Comparison of ENCODE assay signal across 17 cellular contexts in the genomic region with DNA sequence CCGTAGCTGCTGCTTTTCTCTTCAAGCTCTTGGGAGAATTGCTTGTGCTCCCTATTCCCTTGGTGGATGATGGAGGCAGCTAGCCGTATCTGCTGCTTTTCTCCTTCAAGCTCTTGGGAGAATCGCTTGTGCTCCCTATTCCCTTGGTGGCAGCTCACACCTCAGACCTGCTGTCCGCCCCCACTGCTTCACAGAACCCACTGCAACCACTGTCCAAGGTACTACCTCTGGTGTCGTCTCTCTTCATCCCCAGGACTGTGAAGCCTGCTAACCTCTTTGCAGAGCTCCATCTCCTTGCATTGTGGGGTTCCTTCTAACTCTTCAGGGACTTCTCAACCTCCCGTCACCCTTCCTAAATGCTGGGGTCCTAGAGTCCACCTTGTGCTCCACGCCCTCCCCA.
"Had no signal": no experiment of that assay in that cellular context is flagged by ENCODE, and none has a peak within 500 bp of the region (broad histone marks: within the 10 kb centered on the region; RNA-seq: fewer than 3 reads in every experiment).

No MANE protein-coding gene starts in this region.

- H3K27ac Mint-ChIP-seq: stimulated activated naive B cell treated with anti-CD40 and anti-IgM and Interleukin-4, amounts not matched to agents 10 μg/mL and 1 μg/mL and 100 μg/mL, for 72 hours had no signal

- H3K4me3 Mint-ChIP-seq: naive thymus-derived CD8-positive, alpha-beta T cell; stimulated activated naive B cell treated with anti-CD40 and anti-IgM and Interleukin-4, amounts not matched to agents 10 μg/mL and 1 μg/mL and 100 μg/mL, for 72 hours had no signal

- ATAC-seq: gastrocnemius medialis; heart right ventricle; left lobe of liver; mucosa of descending colon; naive thymus-derived CD8-positive, alpha-beta T cell; stimulated activated naive B cell treated with anti-CD40 and anti-IgM and Interleukin-4, amounts not matched to agents 10 μg/mL and 1 μg/mL and 100 μg/mL, for 72 hours had no signal

- H3K27me3 Mint-ChIP-seq: naive thymus-derived CD8-positive, alpha-beta T cell; stimulated activated naive B cell treated with anti-CD40 and anti-IgM and Interleukin-4, amounts not matched to agents 10 μg/mL and 1 μg/mL and 100 μg/mL, for 72 hours had no signal

- H3K9me3 Mint-ChIP-seq: stimulated activated naive B cell treated with anti-CD40 and anti-IgM and Interleukin-4, amounts not matched to agents 10 μg/mL and 1 μg/mL and 100 μg/mL, for 72 hours had no signal

- DNase-seq: cortex of kidney; effector memory CD4-positive, alpha-beta T cell; gastrocnemius medialis; heart right ventricle; islet precursor cell; mammary epithelial cell; mucosa of descending colon; naive thymus-derived CD8-positive, alpha-beta T cell; sigmoid colon; stimulated activated CD4-positive, alpha-beta T cell treated with anti-CD3 and anti-CD28 coated beads, Interleukin-2, amount 100 ng/mL, for 24 hours; stimulated activated CD4-positive, alpha-beta T cell treated with anti-CD3 and anti-CD28 coated beads, Interleukin-4, amount 100 ng/mL, for 4 hours; stimulated activated naive B cell treated with anti-CD40 and anti-IgM and Interleukin-4, amounts not matched to agents 10 μg/mL and 1 μg/mL and 100 μg/mL, for 72 hours; stomach; thyroid gland; upper lobe of left lung; uterus had no signal
